1 cellular context compared by ENCODE assay signal in genomic region chr20:38435555-38435939, GRCh38.
TF ChIP-seq lines count a peak whose summit lies in the region.

No MANE protein-coding gene starts in this region.

TF ChIP-seq in GM12878, 131 proteins besides CTCF, POLR2A, EP300 and RAD21:
- TF ChIP-seq KDM1A (IDR thresholded peaks at IDR 0.05; ENCODE audit: borderline replicate concordance) (no peak), BRCA1 (IDR thresholded peaks at IDR 0.05; ENCODE audit: low read depth, low read length) (no peak), CEBPB (IDR thresholded peaks at IDR 0.05; ENCODE audit: borderline replicate concordance in 1 of 2, low read depth in 2 of 2, low read length in 2 of 2) (no peak), SREBF1 (IDR thresholded peaks at IDR 0.05; ENCODE audit: low read length) (no peak), E2F8 (IDR thresholded peaks at IDR 0.05; ENCODE audit: low read depth, partially characterized antibody) (no peak), NRF1 (conservative IDR thresholded peaks at IDR 0.05; ENCODE audit: low read depth, low read length) (no peak), IKZF2 (IDR thresholded peaks at IDR 0.05) (0 out of 4 replicates have a peak, but pooled peaks of 1 of the 2 experiments have one; percentile 4), WRNIP1 (IDR thresholded peaks at IDR 0.05; ENCODE audit: borderline replicate concordance, low read depth, low read length) (no peak), ATF7 (IDR thresholded peaks at IDR 0.05; ENCODE audit: low read depth) (no peak), MEF2B (IDR thresholded peaks at IDR 0.05; ENCODE audit: partially characterized antibody, poor library complexity, severe bottlenecking) (peak; percentile 3)
